ENCODE assay signal across 1 cellular context in genomic region chr6:105135907-105136432, GRCh38.
TF ChIP-seq lines count a peak whose summit lies in the region.

No MANE protein-coding gene starts in this region.

TF ChIP-seq in HepG2, 621 proteins besides CTCF, POLR2A, EP300 and RAD21:
- TF ChIP-seq KLF16 (CRISPR knock-in tag; IDR thresholded peaks at IDR 0.05) = no peak
- TF ChIP-seq ZNF644 (CRISPR knock-in tag; IDR thresholded peaks at IDR 0.05; ENCODE audit: low read depth) = no peak
- 0 out of 2 replicates have a peak, but pooled peaks have one; percentile 2 for TF ChIP-seq ZNF547 (CRISPR knock-in tag; IDR thresholded peaks at IDR 0.05)
- no peak for TF ChIP-seq TAF1 (CRISPR knock-in tag; IDR thresholded peaks at IDR 0.05)
- no peak for TF ChIP-seq HHEX (CRISPR knock-in tag; IDR thresholded peaks at IDR 0.05)
- no peak for TF ChIP-seq ZNF331 (CRISPR knock-in tag; IDR thresholded peaks at IDR 0.05)
